8 cellular contexts compared by ENCODE assay signal in genomic region chr11:47271328-47271727, GRCh38. TPM values are rescaled to one million over a fixed set of nuclear protein-coding genes. Genes with fewer than 3 reads are reported as not detected.
DNase-seq lines count a peak whose midpoint lies in the region; ATAC-seq and TF ChIP-seq lines count a peak whose summit lies in the region.

No MANE protein-coding gene starts in this region.

- H3K4me1 ChIP-seq in OCI-LY7 (ENCODE audit: insufficient read depth, low read length, poor library complexity, severe bottlenecking) (peaks cover 40% of the 10 kb centered on the region), gastrocnemius medialis (peaks cover 40% of the 10 kb centered on the region in 2 donors)

- peak overlapping the region; percentile 86 for H3K4me2 ChIP-seq in OCI-LY7 (ENCODE audit: low read length)

- TF ChIP-seq CTCF in GM06990 (IDR thresholded peaks at IDR 0.05; ENCODE audit: insufficient read depth, low read length, poor library complexity, severe bottlenecking) (no peak), OCI-LY7 (conservative IDR thresholded peaks at IDR 0.05; ENCODE audit: low read length) (no peak), endothelial cell (IDR thresholded peaks at IDR 0.05; ENCODE audit: unreplicated experiment) (no peak), gastrocnemius medialis (IDR thresholded peaks at IDR 0.05 in 4 of 5, conservative IDR thresholded peaks at IDR 0.05 in 1 of 5) (no peak)

- in situ Hi-C loops in gastrocnemius medialis (cut with MboI; ENCODE audit: low sequenced_read_pairs in 4 of 4): no loop called here

- no peak overlapping the region for H2AFZ ChIP-seq in OCI-LY7 (ENCODE audit: low read length)

- peak overlapping the region; percentile 27 for H3K27ac ChIP-seq in OCI-LY7 (ENCODE audit: low read depth, low read length, poor library complexity, severe bottlenecking)
- peak overlapping the region; percentile 98 to 99 (median 98) for H3K27ac ChIP-seq in gastrocnemius medialis

- CTCF ChIA-PET in OCI-LY7 (lab: Charles Lee; ENCODE audit: unreplicated experiment): interaction anchor here (1.2 to 1.8 kb wide), 2 partner anchors 38 to 140 kb away, joined by 3 to 6 read pairs; no protein-coding TSS in a partner anchor

- H3K27ac Mint-ChIP-seq in endothelial cell (ENCODE audit: unreplicated experiment): peak overlapping the region; percentile 49

- H3K36me3 Mint-ChIP-seq in endothelial cell (ENCODE audit: low read depth, unreplicated experiment): peaks cover 23% of the 10 kb centered on the region

- POLR2A ChIA-PET in OCI-LY7 (lab: Charles Lee): interaction anchor here (0.6 to 1.6 kb wide), 6 partner anchors 12 to 386 kb away, joined by 3 to 10 read pairs (median 3); no protein-coding TSS in a partner anchor

- DNase-seq in GM06990 (ENCODE audit: extremely low read depth, insufficient read length) (no peak), OCI-LY7 (ENCODE audit: low spot score) (peak; percentile 25), endothelial cell (ENCODE audit: low spot score) (no peak), gastrocnemius medialis (no peak), C1 segment of cervical spinal cord (lab: John Stamatoyannopoulos, UW) (no peak), NCI-H345 treated with DMSO at 0.1 percent for 48 hours (lab: John Stamatoyannopoulos, UW; ENCODE audit: unreplicated experiment) (no peak)

- H4K20me1 ChIP-seq in OCI-LY7 (ENCODE audit: insufficient read depth, low read length): peaks cover 24% of the 10 kb centered on the region; the same call in 1 of the 2 replicates

- H3K9me3 ChIP-seq in OCI-LY7 (ENCODE audit: low read length) (no peaks in the 10 kb centered on the region), gastrocnemius medialis (no peaks in the 10 kb centered on the region)

- no peak for ATAC-seq in gastrocnemius medialis
- ATAC-seq in GM19467 (IDR thresholded peaks at IDR 0.05; ENCODE audit: unreplicated experiment): no peak
- ATAC-seq in HG02938 (IDR thresholded peaks at IDR 0.05; ENCODE audit: unreplicated experiment): no peak

- no peak for TF ChIP-seq POLR2A in gastrocnemius medialis (IDR thresholded peaks at IDR 0.05)

- peaks cover 34% of the 10 kb centered on the region for H3K4me1 Mint-ChIP-seq in endothelial cell (ENCODE audit: unreplicated experiment)

- intact Hi-C loops in OCI-LY7 (cut with micrococcal nuclease; ENCODE audit: unreplicated experiment): loop anchor here (5.0 kb wide), 3 partner anchors 101 to 581 kb away; no protein-coding TSS in a partner anchor
- intact Hi-C loops in gastrocnemius medialis (cut with DNase I; ENCODE audit: low total_unique reads): loop anchor here (2.0 kb wide), 2 partner anchors 83 to 137 kb away; partner anchors contain the start of gene SLC39A13

- peak overlapping the region; percentile 86 for H3K4me3 ChIP-seq in GM06990 (replicated peaks; ENCODE audit: low read depth, low read length)
- H3K4me3 ChIP-seq in OCI-LY7 (ENCODE audit: low read depth, low read length, poor library complexity, severe bottlenecking): peak overlapping the region; percentile 78
- peak overlapping the region; percentile 55 to 87 (median 86) for H3K4me3 ChIP-seq in gastrocnemius medialis

- no peaks in the 10 kb centered on the region for H3K27me3 ChIP-seq in GM06990 (replicated peaks; ENCODE audit: control insufficient read depth, insufficient read depth, low read length)
- H3K27me3 ChIP-seq in gastrocnemius medialis: no peaks in the 10 kb centered on the region

- H3K9me3 Mint-ChIP-seq in endothelial cell (ENCODE audit: unreplicated experiment): no peaks in the 10 kb centered on the region

- no TSS peak for BruUV-seq in OCI-LY7 (replicated peaks; lab: Mats Ljungman, UMichigan)

- peak overlapping the region; percentile 92 for H3K4me3 Mint-ChIP-seq in endothelial cell (ENCODE audit: unreplicated experiment)

- H3K36me3 ChIP-seq in GM06990 (ENCODE audit: control insufficient read depth, insufficient read depth, low read length) (peaks cover 5% of the 10 kb centered on the region), OCI-LY7 (ENCODE audit: insufficient read depth, low read length) (peaks cover 28% of the 10 kb centered on the region), gastrocnemius medialis (peaks cover 0 to 21% of the 10 kb centered on the region in 2 donors)

- no peaks in the 10 kb centered on the region for H3K9me2 ChIP-seq in OCI-LY7 (ENCODE audit: insufficient read depth, low read length)

- H3K79me2 ChIP-seq in OCI-LY7 (ENCODE audit: insufficient read depth, low read depth, low read length): peaks cover 41% of the 10 kb centered on the region

- peaks cover 16% of the 10 kb centered on the region for H3K27me3 Mint-ChIP-seq in endothelial cell (ENCODE audit: unreplicated experiment)

RNA-seq across cellular contexts. Expression of gene MADD, which starts 1.4 kb away (rescaled TPM):
- total RNA-seq in OCI-LY7 (2014; rRNA removed; shearing (Covaris generic)): 32.1 and 36.6 TPM in 2 replicates
- 47.8 and 48.8 TPM in 2 replicates for total RNA-seq in OCI-LY7 (2022)
- total RNA-seq in endothelial cell (ENCODE audit: unreplicated experiment): 61.2 TPM
- total RNA-seq in gastrocnemius medialis: 10 to 100 TPM; 39.4 to 47.9 (median 41.6) TPM

RNA-seq across cellular contexts. Expression of gene NR1H3, which starts 13.5 kb away (rescaled TPM):
- total RNA-seq in OCI-LY7 (2014; rRNA removed; shearing (Covaris generic)): 6.2 and 7.7 TPM in 2 replicates
- total RNA-seq in OCI-LY7 (2022): 14.4 and 14.7 TPM in 2 replicates
- total RNA-seq in endothelial cell (ENCODE audit: unreplicated experiment): 61.2 TPM
- total RNA-seq in gastrocnemius medialis: 10 to 100 TPM in 3 of 4 donors, 1 to 10 TPM in 1; 7.9 to 16.3 (median 12.1) TPM

RNA-seq across cellular contexts. Expression of gene ACP2, which starts 22.7 kb away (rescaled TPM):
- total RNA-seq in OCI-LY7 (2014; rRNA removed; shearing (Covaris generic)): 24.5 TPM in 2 replicates
- total RNA-seq in OCI-LY7 (2022) (24.2 and 26.5 TPM in 2 replicates), endothelial cell (ENCODE audit: unreplicated experiment) (52.3 TPM), gastrocnemius medialis (10 to 100 TPM; 12.4 to 36.2 (median 27.9) TPM)

RNA-seq across cellular contexts. Expression of gene DDB2, which starts 56.6 kb away (rescaled TPM):
- 15.6 and 19.9 TPM in 2 replicates for total RNA-seq in OCI-LY7 (2014; rRNA removed; shearing (Covaris generic))
- total RNA-seq in OCI-LY7 (2022): 36.0 and 39.4 TPM in 2 replicates
- total RNA-seq in endothelial cell (ENCODE audit: unreplicated experiment): 64.4 TPM
- 10 to 100 TPM in 1 of 4 donors, 1 to 10 TPM in 3; 4.7 to 11.5 (median 7.1) TPM for total RNA-seq in gastrocnemius medialis
